In the genomic region with DNA sequence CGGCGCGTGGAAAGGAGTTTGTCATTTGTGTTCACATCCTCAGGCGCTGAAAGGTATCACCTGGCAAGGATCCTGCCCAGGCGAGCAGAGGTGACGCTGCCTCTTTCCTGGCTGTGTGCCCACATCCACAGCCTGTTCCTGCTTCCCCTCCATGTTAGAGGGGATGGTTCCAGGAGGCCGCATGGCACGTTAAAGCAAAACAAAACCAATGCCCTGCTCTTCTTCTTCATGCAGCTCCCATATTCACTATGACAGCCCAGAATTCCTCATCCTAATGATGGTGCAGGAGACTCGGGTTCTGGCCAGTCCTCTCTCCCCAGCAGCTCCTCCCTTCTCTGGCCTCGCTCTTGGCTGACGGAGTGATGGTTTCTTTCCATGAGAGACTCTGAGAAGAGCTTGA, we compare ENCODE assay signal across 17 cellular contexts.
A peak's percentile ranks its signal among the peaks of the same experiment; 100 is the strongest.
DNase-seq lines count a peak whose midpoint lies in the region; ATAC-seq and TF ChIP-seq lines count a peak whose summit lies in the region.
"Had no signal": no experiment of that assay in that cellular context is flagged by ENCODE, and none has a peak within 500 bp of the region (broad histone marks: within the 10 kb centered on the region; RNA-seq: fewer than 3 reads in every experiment).

No MANE protein-coding gene starts in this region.

- no peaks in the 10 kb centered on the region for H3K27me3 Mint-ChIP-seq in CD4-positive, alpha-beta T cell
- H3K27me3 Mint-ChIP-seq: activated CD8-positive, alpha-beta T cell treated with anti-CD3 and anti-CD28 coated beads for 36 hours; dendritic cell treated with granulocyte-macrophage colony-stimulating factor and Interleukin-4, amounts not matched to agents 40 ng/mL and 50 ng/mL, for 4 days; stimulated activated naive CD8-positive, alpha-beta T cell treated with anti-CD3 and anti-CD28 coated beads, Interleukin-15, Interleukin-2, amounts not matched to agents 100 ng/mL and 50 ng/mL, for 24 hours had no signal

- no peaks in the 10 kb centered on the region for H3K4me1 Mint-ChIP-seq in CD4-positive, alpha-beta T cell (ENCODE audit: low read depth)

- no peaks in the 10 kb centered on the region for H3K27me3 ChIP-seq in mammary epithelial cell (ENCODE audit: insufficient read depth, low read length)
- no peaks in the 10 kb centered on the region for H3K27me3 ChIP-seq in CD4-positive, alpha-beta T cell (ENCODE audit: control insufficient read depth, insufficient read depth, low read length)

- H3K4me3 ChIP-seq in mammary epithelial cell (replicated peaks in 1 of 3; ENCODE audit: insufficient read depth in 1 of 3, low read depth in 2 of 3, low read length in 3 of 3) = no peak overlapping the region
- H3K4me3 ChIP-seq: lung, smooth muscle cell had no signal

- no peak overlapping the region for H3K27ac Mint-ChIP-seq in CD4-positive, alpha-beta T cell
- H3K27ac Mint-ChIP-seq: activated CD8-positive, alpha-beta T cell treated with anti-CD3 and anti-CD28 coated beads for 36 hours; dendritic cell treated with granulocyte-macrophage colony-stimulating factor and Interleukin-4, amounts not matched to agents 40 ng/mL and 50 ng/mL, for 4 days; stimulated activated naive CD8-positive, alpha-beta T cell treated with anti-CD3 and anti-CD28 coated beads, Interleukin-15, Interleukin-2, amounts not matched to agents 100 ng/mL and 50 ng/mL, for 24 hours had no signal

- no TSS peak for BruUV-seq in mammary epithelial cell (replicated peaks; lab: Mats Ljungman, UMichigan)

- H3K9me3 Mint-ChIP-seq in CD4-positive, alpha-beta T cell = peaks cover 10% of the 10 kb centered on the region

- H3K9me3 ChIP-seq in mammary epithelial cell (replicated peaks; ENCODE audit: insufficient read depth, low read length) = no peaks in the 10 kb centered on the region
- H3K9me3 ChIP-seq in CD4-positive, alpha-beta T cell (ENCODE audit: control insufficient read depth, low read length) = no peaks in the 10 kb centered on the region

- in situ Hi-C loops in mammary epithelial cell (cut with MboI; ENCODE audit: low sequenced_read_pairs in 2 of 2) = no loop called here

- POLR2A ChIA-PET in CD4-positive, alpha-beta T cell (lab: Charles Lee) = no interaction called here

- H3K36me3 Mint-ChIP-seq in CD4-positive, alpha-beta T cell (ENCODE audit: low read depth) = no peaks in the 10 kb centered on the region

- dilution Hi-C loops in mammary epithelial cell (cut with HindIII; ENCODE audit: low sequenced_read_pairs) = no loop called here

- peak; percentile 83 for ATAC-seq in Right ventricle myocardium inferior
- no peak for ATAC-seq in GM19395 (IDR thresholded peaks at IDR 0.05; ENCODE audit: unreplicated experiment)
- ATAC-seq in CD4-positive, alpha-beta T cell (ENCODE audit: poor library complexity) = no peak
- ATAC-seq: activated CD8-positive, alpha-beta T cell treated with anti-CD3 and anti-CD28 coated beads for 36 hours had no signal

- H3K79me2 ChIP-seq in mammary epithelial cell (ENCODE audit: insufficient read depth, low read length) = no peaks in the 10 kb centered on the region

- H3K9ac ChIP-seq in mammary epithelial cell (ENCODE audit: insufficient read depth, low read length) = no peak overlapping the region

- no peak for TF ChIP-seq CTCF in mammary epithelial cell (conservative IDR thresholded peaks at IDR 0.05 in 1 of 2, IDR thresholded peaks at IDR 0.05 in 1 of 2; ENCODE audit: extremely low read depth in 1 of 2, insufficient read depth in 1 of 2, low read depth in 1 of 2, low read length in 2 of 2)
- no peak for TF ChIP-seq CTCF in CD4-positive, alpha-beta T cell (IDR thresholded peaks at IDR 0.05)

- DNase-seq in Right ventricle myocardium inferior (ENCODE audit: missing footprints) (peak; percentile 75), cardiac septum (ENCODE audit: low spot score) (no peak), mammary epithelial cell (peak; percentile 57), left kidney (ENCODE audit: low read depth, low spot score) (peak; percentile 18), ureter (ENCODE audit: low spot score) (no peak)
- DNase-seq in activated CD4-positive, CD25-positive, alpha-beta regulatory T cell (lab: John Stamatoyannopoulos, UW) = no peak
- DNase-seq in CD4-positive, alpha-beta T cell = no peak
- DNase-seq: activated CD8-positive, alpha-beta T cell treated with anti-CD3 and anti-CD28 coated beads for 36 hours; amniotic stem cell; Calu3; H9; NCI-H187 had no signal

- WGBS in mammary epithelial cell (ENCODE audit: low coverage, missing lambda C conversion rate) = 37% methylated on average over 10 of the region's 11 CpGs

- intact Hi-C loops in Right ventricle myocardium inferior (cut with DNase I) = loop anchor here (2.0 kb wide), 1 partner anchor 804 kb away; the partner anchor contains the start of gene FZD8
- intact Hi-C loops in cardiac septum (cut with DNase I) = no loop called here
- intact Hi-C loops in mammary epithelial cell (cut with micrococcal nuclease) = no loop called here
- intact Hi-C loops in CD4-positive, alpha-beta T cell (cut with DNase I, micrococcal nuclease) = no loop called here

- peaks cover 7% of the 10 kb centered on the region for H3K4me1 ChIP-seq in mammary epithelial cell (ENCODE audit: insufficient read depth, low read length)

- H3K27ac ChIP-seq in mammary epithelial cell (ENCODE audit: insufficient read depth, low read depth, low read length) = no peak overlapping the region
- no peak overlapping the region for H3K27ac ChIP-seq in CD4-positive, alpha-beta T cell (ENCODE audit: low read depth, low read length)

- peak overlapping the region; percentile 89 for H2AFZ ChIP-seq in mammary epithelial cell (ENCODE audit: low read depth, low read length)

- H3K4me2 ChIP-seq in mammary epithelial cell (ENCODE audit: insufficient read depth, low read depth, low read length) = no peak overlapping the region
- H3K4me2 ChIP-seq: smooth muscle cell had no signal

- CTCF ChIA-PET in mammary epithelial cell (lab: Charles Lee; ENCODE audit: low non-redundant PET) = no interaction called here
- CTCF ChIA-PET in CD4-positive, alpha-beta T cell (lab: Charles Lee) = no interaction called here

- H3K36me3 ChIP-seq in mammary epithelial cell (ENCODE audit: insufficient read depth, low read length) = no peaks in the 10 kb centered on the region

- H3K4me3 Mint-ChIP-seq in CD4-positive, alpha-beta T cell = no peak overlapping the region
- H3K4me3 Mint-ChIP-seq: activated CD8-positive, alpha-beta T cell treated with anti-CD3 and anti-CD28 coated beads for 36 hours; dendritic cell treated with granulocyte-macrophage colony-stimulating factor and Interleukin-4, amounts not matched to agents 40 ng/mL and 50 ng/mL, for 4 days; H9; stimulated activated naive CD8-positive, alpha-beta T cell treated with anti-CD3 and anti-CD28 coated beads, Interleukin-15, Interleukin-2, amounts not matched to agents 100 ng/mL and 50 ng/mL, for 24 hours had no signal

- H4K20me1 ChIP-seq in mammary epithelial cell (ENCODE audit: insufficient read depth, low read length) = no peaks in the 10 kb centered on the region

Comparison
In these comparisons a context has a peak if more than half of its experiments do, and no peak if none do; other contexts are left out.
1. DNase-seq: peak in Right ventricle myocardium inferior (single experiment), mammary epithelial cell (single experiment) and left kidney (single experiment); none in cardiac septum (single experiment), ureter (single experiment), activated CD4-positive, CD25-positive, alpha-beta regulatory T cell (0 of 4) and CD4-positive, alpha-beta T cell (0 of 10).